In the genomic region with DNA sequence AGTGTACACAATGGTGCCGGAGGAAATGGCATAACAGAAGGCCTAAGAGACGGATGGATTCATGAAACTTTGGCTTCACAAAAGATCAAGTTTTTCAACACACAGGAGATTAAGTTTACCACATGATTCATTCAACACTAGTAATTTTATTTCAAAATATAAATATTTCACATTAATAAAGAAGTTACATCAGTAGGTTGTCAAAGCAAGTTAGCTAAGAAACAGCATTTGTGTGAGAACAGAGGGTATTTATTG, we compare ENCODE assay signal across 1 cellular context.
TF ChIP-seq lines count a peak whose summit lies in the region.

No MANE protein-coding gene starts in this region.

TF ChIP-seq in HEK293T, 16 proteins besides CTCF, POLR2A, EP300 and RAD21:
- TF ChIP-seq LEF1 (IDR thresholded peaks at IDR 0.05; ENCODE audit: borderline replicate concordance): no peak
- TF ChIP-seq L3MBTL2 (conservative IDR thresholded peaks at IDR 0.05): no peak
- TF ChIP-seq ZNF384 (IDR thresholded peaks at IDR 0.05): no peak
- TF ChIP-seq TARDBP (IDR thresholded peaks at IDR 0.05): no peak
- TF ChIP-seq CTBP1 (IDR thresholded peaks at IDR 0.05; ENCODE audit: borderline replicate concordance): no peak
- no peak for TF ChIP-seq BHLHE40 (IDR thresholded peaks at IDR 0.05; ENCODE audit: borderline replicate concordance)
- no peak for TF ChIP-seq ARNT (IDR thresholded peaks at IDR 0.05)
- TF ChIP-seq SP1 (IDR thresholded peaks at IDR 0.05): no peak
- TF ChIP-seq, protein P1, sequence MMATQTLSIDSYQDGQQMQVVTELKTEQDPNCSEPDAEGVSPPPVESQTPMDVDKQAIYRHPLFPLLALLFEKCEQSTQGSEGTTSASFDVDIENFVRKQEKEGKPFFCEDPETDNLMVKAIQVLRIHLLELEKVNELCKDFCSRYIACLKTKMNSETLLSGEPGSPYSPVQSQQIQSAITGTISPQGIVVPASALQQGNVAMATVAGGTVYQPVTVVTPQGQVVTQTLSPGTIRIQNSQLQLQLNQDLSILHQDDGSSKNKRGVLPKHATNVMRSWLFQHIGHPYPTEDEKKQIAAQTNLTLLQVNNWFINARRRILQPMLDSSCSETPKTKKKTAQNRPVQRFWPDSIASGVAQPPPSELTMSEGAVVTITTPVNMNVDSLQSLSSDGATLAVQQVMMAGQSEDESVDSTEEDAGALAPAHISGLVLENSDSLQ (IDR thresholded peaks at IDR 0.05): no peak
- no peak for TF ChIP-seq FOXK2 (IDR thresholded peaks at IDR 0.05)
- TF ChIP-seq FOXA1 (IDR thresholded peaks at IDR 0.05): no peak
- no peak for TF ChIP-seq FOXM1 (IDR thresholded peaks at IDR 0.05; ENCODE audit: borderline replicate concordance)
- no peak for TF ChIP-seq NFRKB (IDR thresholded peaks at IDR 0.05)
- TF ChIP-seq ELF4 (IDR thresholded peaks at IDR 0.05): no peak
- no peak for TF ChIP-seq HDGF (IDR thresholded peaks at IDR 0.05; ENCODE audit: borderline replicate concordance)
- no peak for TF ChIP-seq SUZ12 (IDR thresholded peaks at IDR 0.05)
TF ChIP-seq in HEK293T: peak in this region for 0.
